In the genomic region with DNA sequence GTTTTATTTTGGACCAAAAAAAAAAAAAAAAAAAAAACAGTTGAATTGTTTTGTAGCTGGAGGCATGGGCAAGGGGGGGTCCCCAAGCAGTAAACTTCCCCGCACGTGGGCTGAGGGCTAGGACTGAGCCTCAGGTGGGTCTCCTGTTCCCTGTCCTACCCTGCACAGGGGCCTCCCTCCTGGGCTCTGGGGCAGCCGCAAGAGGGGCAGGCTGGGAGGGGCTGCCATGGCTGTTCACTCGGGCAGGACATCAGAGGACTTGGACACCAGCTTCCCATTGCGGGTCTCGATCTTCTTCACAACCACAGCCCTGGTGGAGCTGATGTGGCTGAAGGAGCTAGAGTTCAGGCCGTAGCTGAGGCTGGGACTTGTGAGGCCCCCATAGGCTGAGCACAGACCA, we compare ENCODE assay signal across 13 cellular contexts. TPM values are rescaled to one million over a fixed set of nuclear protein-coding genes. Genes with fewer than 3 reads are reported as not detected.
A peak's percentile ranks its signal among the peaks of the same experiment; 100 is the strongest.
DNase-seq lines count a peak whose midpoint lies in the region; ATAC-seq and TF ChIP-seq lines count a peak whose summit lies in the region.
"Had no signal": no experiment of that assay in that cellular context is flagged by ENCODE, and none has a peak within 500 bp of the region (broad histone marks: within the 10 kb centered on the region; RNA-seq: fewer than 3 reads in every experiment).

No MANE protein-coding gene starts in this region.

- intact Hi-C loops in left lung (cut with DNase I), result no loop called here

- H3K4me1 ChIP-seq in BLaER1, result peaks cover 19% of the 10 kb centered on the region
- H3K4me1 ChIP-seq in left lung, result peaks cover 8 to 26% of the 10 kb centered on the region in 2 donors

- H3K27ac ChIP-seq in BLaER1 (peak overlapping the region; percentile 53), cingulate gyrus (ENCODE audit: low read depth, low read length) (peak overlapping the region; percentile 44), left lung (peak overlapping the region; percentile 69 to 90), skin epidermis (peak overlapping the region in 16 of 21 experiments; percentile 29 to 83 (median 64))

- peaks cover 50% of the 10 kb centered on the region for H3K36me3 ChIP-seq in BLaER1
- H3K36me3 ChIP-seq in left lung, result no peaks in the 10 kb centered on the region
- H3K36me3 ChIP-seq in MG63, result no peaks in the 10 kb centered on the region
- H3K36me3 ChIP-seq: BE2C had no signal

- H3K9me3 ChIP-seq in BLaER1, result no peaks in the 10 kb centered on the region; the same call in 1 of the 2 replicates
- no peaks in the 10 kb centered on the region for H3K9me3 ChIP-seq in left lung
- H3K9me3 ChIP-seq in MG63, result no peaks in the 10 kb centered on the region
- H3K9me3 ChIP-seq: BE2C had no signal

- no peak overlapping the region for H3K4me2 ChIP-seq in BLaER1

- ATAC-seq in left lung (no peak), HG02623 (IDR thresholded peaks at IDR 0.05; ENCODE audit: unreplicated experiment) (no peak), GM19023 (IDR thresholded peaks at IDR 0.05; ENCODE audit: unreplicated experiment) (no peak)

- DNase-seq in left lung (no peak), MG63 (no peak), NCI-H2081 (lab: John Stamatoyannopoulos, UW) (no peak)
- DNase-seq: BE2C, HCEC 1CT, NCI-H1048, NCI-H1694 had no signal

- H3K27me3 ChIP-seq in BLaER1, result no peaks in the 10 kb centered on the region
- H3K27me3 ChIP-seq in left lung, result no peaks in the 10 kb centered on the region
- no peaks in the 10 kb centered on the region for H3K27me3 ChIP-seq in MG63
- H3K27me3 ChIP-seq: BE2C had no signal

- H3K4me3 ChIP-seq in BLaER1 (no peak overlapping the region), left lung (no peak overlapping the region), skin epidermis (no peak overlapping the region), MG63 (no peak overlapping the region)
- H3K4me3 ChIP-seq: K562 had no signal

- TF ChIP-seq CTCF in left lung (IDR thresholded peaks at IDR 0.05), result no peak

- no peaks in the 10 kb centered on the region for H4K20me1 ChIP-seq in BLaER1

- no peak overlapping the region for H3K9ac ChIP-seq in BLaER1

RNA-seq across cellular contexts. Expression of a gene that starts 21.1 kb away (rescaled TPM):
- 100 to 1,000 TPM; 154 to 236 TPM for total RNA-seq in left lung
- 67.1 and 80.0 TPM in 2 replicates for total RNA-seq in MG63 (2014; rRNA removed; shearing (Covaris generic); ENCODE audit: low replicate concordance)
